12 cellular contexts compared by ENCODE assay signal in the genomic region with DNA sequence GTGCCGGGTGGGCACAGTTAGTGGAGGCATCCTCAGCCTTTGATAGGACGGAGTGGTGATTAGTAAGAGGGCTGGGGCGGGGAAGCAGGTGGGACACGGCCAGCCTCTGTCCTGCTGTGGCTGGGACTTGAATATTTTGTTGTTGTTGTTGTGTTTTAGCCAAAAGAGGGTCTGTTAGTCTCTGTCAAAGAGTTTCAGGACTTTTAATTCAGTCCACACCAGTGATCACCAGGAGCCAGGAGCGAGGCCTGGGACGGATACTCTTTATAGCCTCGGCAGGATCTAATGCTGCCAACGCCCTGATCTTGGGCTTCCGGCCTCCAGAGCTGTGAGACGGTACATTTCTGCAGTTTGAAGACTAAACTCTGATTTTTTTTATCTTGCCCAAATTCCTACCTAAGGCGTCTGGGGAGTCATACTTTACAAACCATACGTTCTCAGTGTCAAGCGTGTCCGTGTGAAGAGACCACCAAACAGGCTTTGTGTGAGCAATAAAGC. TPM values are rescaled to one million over a fixed set of nuclear protein-coding genes. Genes with fewer than 3 reads are reported as not detected.
DNase-seq lines count a peak whose midpoint lies in the region; ATAC-seq and TF ChIP-seq lines count a peak whose summit lies in the region.
"Had no signal": no experiment of that assay in that cellular context is flagged by ENCODE, and none has a peak within 500 bp of the region (broad histone marks: within the 10 kb centered on the region; RNA-seq: fewer than 3 reads in every experiment).

No MANE protein-coding gene starts in this region.

- intact Hi-C loops in mucosa of descending colon (cut with DNase I, micrococcal nuclease) = no loop called here

- no peaks in the 10 kb centered on the region for H3K9me3 ChIP-seq in mucosa of descending colon
- H3K9me3 ChIP-seq: ovary had no signal

- no peaks in the 10 kb centered on the region for H3K9me3 Mint-ChIP-seq in activated T-helper 17 cell treated with anti-CD3 and anti-CD28 coated beads, Interleukin-2, amount 50 U/mL, for 72 hours
- no peaks in the 10 kb centered on the region for H3K9me3 Mint-ChIP-seq in osteocyte (ENCODE audit: unreplicated experiment)

- H3K27me3 Mint-ChIP-seq in activated T-helper 17 cell treated with anti-CD3 and anti-CD28 coated beads, Interleukin-2, amount 50 U/mL, for 72 hours = no peaks in the 10 kb centered on the region
- H3K27me3 Mint-ChIP-seq in osteocyte (ENCODE audit: unreplicated experiment) = no peaks in the 10 kb centered on the region

- H3K27me3 ChIP-seq in H7 (ENCODE audit: control insufficient read depth, insufficient read depth, low read length) = no peaks in the 10 kb centered on the region
- H3K27me3 ChIP-seq: cardiac muscle cell, ovary had no signal

- peak overlapping the region; percentile 92 for H3K4me3 Mint-ChIP-seq in activated T-helper 17 cell treated with anti-CD3 and anti-CD28 coated beads, Interleukin-2, amount 50 U/mL, for 72 hours
- H3K4me3 Mint-ChIP-seq in osteocyte (ENCODE audit: unreplicated experiment) = no peak overlapping the region

- TF ChIP-seq CTCF in 22Rv1 (IDR thresholded peaks at IDR 0.05) (no peak), mucosa of descending colon (IDR thresholded peaks at IDR 0.05) (no peak), osteocyte (IDR thresholded peaks at IDR 0.05) (no peak)

- peak overlapping the region; percentile 96 for H3K27ac Mint-ChIP-seq in activated T-helper 17 cell treated with anti-CD3 and anti-CD28 coated beads, Interleukin-2, amount 50 U/mL, for 72 hours
- H3K27ac Mint-ChIP-seq in osteocyte (ENCODE audit: unreplicated experiment) = no peak overlapping the region

- H3K4me3 ChIP-seq in H7 (ENCODE audit: insufficient read depth, low read depth, low read length) = no peak overlapping the region
- no peak overlapping the region for H3K4me3 ChIP-seq in mucosa of descending colon
- H3K4me3 ChIP-seq: cardiac muscle cell, ovary had no signal

- ATAC-seq in activated T-helper 17 cell treated with anti-CD3 and anti-CD28 coated beads, Interleukin-2, amount 50 U/mL, for 72 hours (replicated peaks) = no peak
- ATAC-seq in mucosa of descending colon (peak; percentile 52), HG03139 (IDR thresholded peaks at IDR 0.05; ENCODE audit: unreplicated experiment) (no peak), GM18505 (IDR thresholded peaks at IDR 0.05; ENCODE audit: unreplicated experiment) (no peak)

- TF ChIP-seq POLR2A in GM18505 (IDR thresholded peaks at IDR 0.05; ENCODE audit: borderline replicate concordance, extremely low read depth, insufficient read depth, insufficient read length) = no peak

- peak overlapping the region; percentile 83 for H3K27ac ChIP-seq in 22Rv1
- H3K27ac ChIP-seq: C4-2B, cardiac muscle cell, ovary had no signal

- H3K36me3 ChIP-seq in H7 (replicated peaks; ENCODE audit: control insufficient read depth, insufficient read depth, low read length) (no peaks in the 10 kb centered on the region), mucosa of descending colon (ENCODE audit: low read depth) (no peaks in the 10 kb centered on the region)
- H3K36me3 ChIP-seq: cardiac muscle cell, ovary had no signal

- peaks cover 44% of the 10 kb centered on the region for H3K4me1 Mint-ChIP-seq in activated T-helper 17 cell treated with anti-CD3 and anti-CD28 coated beads, Interleukin-2, amount 50 U/mL, for 72 hours
- H3K4me1 Mint-ChIP-seq in osteocyte (ENCODE audit: unreplicated experiment) = peaks cover 35% of the 10 kb centered on the region

- H3K4me1 ChIP-seq in mucosa of descending colon (ENCODE audit: low read depth) = peaks cover 43% of the 10 kb centered on the region

- peak; percentile 54 for DNase-seq in H7
- peak; percentile 72 to 76 (median 72) for DNase-seq in mucosa of descending colon
- DNase-seq in osteocyte (ENCODE audit: extremely low spot score, unreplicated experiment) = no peak
- DNase-seq in medulla oblongata (ENCODE audit: extremely low spot score) = no peak
- DNase-seq: NCI-H774, ovary had no signal

- peaks cover 42% of the 10 kb centered on the region for H3K36me3 Mint-ChIP-seq in activated T-helper 17 cell treated with anti-CD3 and anti-CD28 coated beads, Interleukin-2, amount 50 U/mL, for 72 hours (ENCODE audit: low read depth)
- no peaks in the 10 kb centered on the region for H3K36me3 Mint-ChIP-seq in osteocyte (ENCODE audit: unreplicated experiment)

RNA-seq across cellular contexts. Expression of a gene that starts 2.9 kb away (rescaled TPM):
- 29.4 and 48.8 TPM in 2 replicates for total RNA-seq in H7 (2014; rRNA removed; shearing (Covaris generic))
- total RNA-seq in activated T-helper 17 cell treated with anti-CD3 and anti-CD28 coated beads, Interleukin-2, amount 50 U/mL, for 72 hours = 1,000 to 10,000 TPM; 1,022 to 1,405 TPM
- total RNA-seq in mucosa of descending colon (100 to 1,000 TPM; 135 to 143 (median 136) TPM), osteocyte (106 and 131 TPM in 2 replicates)

RNA-seq across cellular contexts. Expression of a gene that starts 37.5 kb away (rescaled TPM):
- 19.4 and 20.6 TPM in 2 replicates for total RNA-seq in H7 (2014; rRNA removed; shearing (Covaris generic))
- total RNA-seq in activated T-helper 17 cell treated with anti-CD3 and anti-CD28 coated beads, Interleukin-2, amount 50 U/mL, for 72 hours = 10 to 100 TPM; 23.5 to 37.3 TPM
- total RNA-seq in mucosa of descending colon (10 to 100 TPM; 13.8 to 18.1 (median 14.0) TPM), osteocyte (30.1 and 34.7 TPM in 2 replicates)

RNA-seq across cellular contexts. Expression of a gene that starts 37.6 kb away (rescaled TPM):
- total RNA-seq in H7 (2014; rRNA removed; shearing (Covaris generic)) = 10.2 and 12.5 TPM in 2 replicates
- 10 to 100 TPM; 45.7 to 63.6 TPM for total RNA-seq in activated T-helper 17 cell treated with anti-CD3 and anti-CD28 coated beads, Interleukin-2, amount 50 U/mL, for 72 hours
- total RNA-seq in mucosa of descending colon (10 to 100 TPM; 39.7 to 44.8 (median 42.5) TPM), osteocyte (67.2 and 71.0 TPM in 2 replicates)

Comparison
In these comparisons a context has a peak if more than half of its experiments do, and no peak if none do; other contexts are left out.
1. DNase-seq: peak in H7 (single experiment) and mucosa of descending colon (3 of 3); none in osteocyte (single experiment) and medulla oblongata (single experiment).